In the genomic region with DNA sequence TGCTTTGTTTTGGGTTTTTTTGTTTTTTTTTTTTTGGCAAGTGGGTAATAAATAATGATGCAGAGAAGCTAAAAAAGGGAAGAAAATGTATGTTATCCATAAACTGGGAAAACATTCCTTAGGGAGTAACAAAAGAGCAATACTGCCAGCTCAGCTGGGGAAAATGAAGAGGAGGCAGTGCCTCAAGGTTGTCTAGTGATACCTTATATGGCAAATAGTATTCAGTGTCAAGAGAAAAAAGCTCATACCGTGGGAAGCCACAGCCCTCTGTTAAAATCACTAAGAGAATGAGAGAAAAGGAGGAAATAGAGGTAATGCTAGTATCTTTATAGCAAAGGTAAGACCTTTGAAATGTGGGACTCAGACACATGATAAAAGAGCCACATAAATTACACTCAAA, we compare ENCODE assay signal across 22 cellular contexts. TPM values are rescaled to one million over a fixed set of nuclear protein-coding genes. Genes with fewer than 3 reads are reported as not detected.
"Had no signal": no experiment of that assay in that cellular context is flagged by ENCODE, and none has a peak within 500 bp of the region (broad histone marks: within the 10 kb centered on the region; RNA-seq: fewer than 3 reads in every experiment).

No MANE protein-coding gene starts in this region.

- H3K4me3 Mint-ChIP-seq: activated CD4-positive, alpha-beta T cell treated with anti-CD3 and anti-CD28 coated beads, Interleukin-2, amount 10 ng/mL, durations not matched to agents 7 days and 5 days; activated naive CD4-positive, alpha-beta T cell treated with anti-CD3 and anti-CD28 coated beads, Interleukin-2, amount 10 ng/mL, durations not matched to agents 7 days and 5 days; brain; central memory CD8-positive, alpha-beta T cell; neural crest cell; stimulated activated effector memory CD8-positive, alpha-beta T cell treated with anti-CD3 and anti-CD28 coated beads, Interleukin-12 subunit alpha, Interleukin-12 subunit beta, amount 100 ng/mL, for 72 hours had no signal

- H3K27ac Mint-ChIP-seq: activated naive CD4-positive, alpha-beta T cell treated with anti-CD3 and anti-CD28 coated beads, Interleukin-2, amount 10 ng/mL, durations not matched to agents 7 days and 5 days; activated T-helper 2 cell treated with anti-CD3 and anti-CD28 coated beads, Interferon-gamma antibody, Interleukin-2, Interleukin-4, amounts not matched to agents 10 μg/mL and 5 μg/mL and 100 μg/mL, durations not matched to agents 14 hours and 24 hours and 36 hours; stimulated activated effector memory CD8-positive, alpha-beta T cell treated with anti-CD3 and anti-CD28 coated beads, Interleukin-12 subunit alpha, Interleukin-12 subunit beta, amount 100 ng/mL, for 72 hours had no signal

- ATAC-seq: mucosa of descending colon; stimulated activated effector memory CD8-positive, alpha-beta T cell treated with anti-CD3 and anti-CD28 coated beads, Interleukin-12 subunit alpha, Interleukin-12 subunit beta, amount 100 ng/mL, for 72 hours had no signal

- H3K27ac ChIP-seq: epithelial cell of prostate, ovary had no signal

- H3K27me3 Mint-ChIP-seq: activated CD4-positive, alpha-beta T cell treated with anti-CD3 and anti-CD28 coated beads, Interleukin-2, amount 10 ng/mL, durations not matched to agents 7 days and 5 days; activated naive CD4-positive, alpha-beta T cell treated with anti-CD3 and anti-CD28 coated beads, Interleukin-2, amount 10 ng/mL, durations not matched to agents 7 days and 5 days; central memory CD8-positive, alpha-beta T cell had no signal

- DNase-seq: activated CD4-positive, alpha-beta T cell treated with anti-CD3 and anti-CD28 coated beads, Interleukin-2, amount 10 ng/mL, durations not matched to agents 7 days and 5 days; activated CD4-positive, CD25-positive, alpha-beta regulatory T cell; activated CD8-positive, alpha-beta memory T cell treated with anti-CD3 and anti-CD28 coated beads for 24 hours; activated naive CD4-positive, alpha-beta T cell treated with anti-CD3 and anti-CD28 coated beads, Interleukin-2, amount 10 ng/mL, durations not matched to agents 7 days and 5 days; amniotic stem cell; cortex of kidney; effector memory CD4-positive, alpha-beta T cell; mammary epithelial cell; mucosa of descending colon; ovary; T-helper 2 cell; transverse colon had no signal

- H3K4me3 ChIP-seq: mucosa of descending colon, ovary, skin epidermis, transverse colon had no signal

- H3K9me3 ChIP-seq: mucosa of descending colon, ovary, transverse colon had no signal

- H3K36me3 ChIP-seq: ovary, transverse colon had no signal

- H3K4me1 Mint-ChIP-seq: neural crest cell had no signal

- H3K27me3 ChIP-seq: ovary, transverse colon had no signal

- H3K9me3 Mint-ChIP-seq: central memory CD8-positive, alpha-beta T cell; neural crest cell; stimulated activated effector memory CD8-positive, alpha-beta T cell treated with anti-CD3 and anti-CD28 coated beads, Interleukin-12 subunit alpha, Interleukin-12 subunit beta, amount 100 ng/mL, for 72 hours had no signal

RNA-seq across cellular contexts. Expression of gene SMLR1, which starts 47.1 kb away (rescaled TPM):
- total RNA-seq: activated CD4-positive, alpha-beta T cell treated with anti-CD3 and anti-CD28 coated beads, Interleukin-2, amount 10 ng/mL, durations not matched to agents 7 days and 5 days; activated T-helper 2 cell treated with anti-CD3 and anti-CD28 coated beads, Interferon-gamma antibody, Interleukin-2, Interleukin-4, amounts not matched to agents 10 μg/mL and 5 μg/mL and 100 μg/mL, durations not matched to agents 14 hours and 24 hours and 36 hours; mammary epithelial cell; mucosa of descending colon; neural crest cell; renal cortical epithelial cell; SK-MEL-5; subcutaneous adipose tissue; transverse colon had no signal
